Comparison of ENCODE assay signal across 15 cellular contexts in genomic region chr10:66215005-66215404, GRCh38.
A peak's percentile ranks its signal among the peaks of the same experiment; 100 is the strongest.
DNase-seq lines count a peak whose midpoint lies in the region; ATAC-seq and TF ChIP-seq lines count a peak whose summit lies in the region.
"Had no signal": no experiment of that assay in that cellular context is flagged by ENCODE, and none has a peak within 500 bp of the region (broad histone marks: within the 10 kb centered on the region; RNA-seq: fewer than 3 reads in every experiment).

No MANE protein-coding gene starts in this region.

- no peak overlapping the region for H3K4me2 ChIP-seq in Karpas-422 (ENCODE audit: low read depth, low read length, poor library complexity, severe bottlenecking)
- H3K4me2 ChIP-seq: BLaER1 treated with 17β-estradiol and CSF1 and Interleukin-3, amounts not matched to agents 10 nM and 100 nM had no signal

- H4K20me1 ChIP-seq in Karpas-422 (ENCODE audit: insufficient read depth, low read depth, low read length) = no peaks in the 10 kb centered on the region
- H4K20me1 ChIP-seq: BLaER1 treated with 17β-estradiol and CSF1 and Interleukin-3, amounts not matched to agents 10 nM and 100 nM had no signal

- H3K9me3 Mint-ChIP-seq in activated CD8-positive, alpha-beta T cell treated with anti-CD3 and anti-CD28 coated beads for 36 hours = peaks cover 7% of the 10 kb centered on the region
- no peaks in the 10 kb centered on the region for H3K9me3 Mint-ChIP-seq in activated CD8-positive, alpha-beta T cell treated with anti-CD3 and anti-CD28 coated beads, Interleukin-2, amount 10 ng/mL, durations not matched to agents 7 days and 5 days (ENCODE audit: insufficient read depth)
- H3K9me3 Mint-ChIP-seq in endodermal cell (no peaks in the 10 kb centered on the region), type B pancreatic cell (peaks cover 5% of the 10 kb centered on the region)

- no peaks in the 10 kb centered on the region for H3K27me3 Mint-ChIP-seq in activated CD8-positive, alpha-beta T cell treated with anti-CD3 and anti-CD28 coated beads for 36 hours
- H3K27me3 Mint-ChIP-seq in activated CD8-positive, alpha-beta T cell treated with anti-CD3 and anti-CD28 coated beads, Interleukin-2, amount 10 ng/mL, durations not matched to agents 7 days and 5 days (ENCODE audit: low read depth) = no peaks in the 10 kb centered on the region
- H3K27me3 Mint-ChIP-seq in endodermal cell (ENCODE audit: insufficient read depth) = no peaks in the 10 kb centered on the region
- no peaks in the 10 kb centered on the region for H3K27me3 Mint-ChIP-seq in type B pancreatic cell
- H3K27me3 Mint-ChIP-seq: stimulated activated naive B cell treated with anti-CD40 and anti-IgM and Interleukin-4, amounts not matched to agents 10 μg/mL and 1 μg/mL and 100 μg/mL, for 72 hours had no signal

- H3K4me1 ChIP-seq in Karpas-422 (ENCODE audit: low read length) (no peaks in the 10 kb centered on the region), endodermal cell (ENCODE audit: control insufficient read depth, insufficient read depth, low read length) (no peaks in the 10 kb centered on the region)
- H3K4me1 ChIP-seq: BLaER1 treated with 17β-estradiol and CSF1 and Interleukin-3, amounts not matched to agents 10 nM and 100 nM; psoas muscle had no signal

- CTCF ChIA-PET in activated CD8-positive, alpha-beta T cell treated with anti-CD3 and anti-CD28 coated beads for 36 hours (lab: Charles Lee) = no interaction called here
- CTCF ChIA-PET in activated CD8-positive, alpha-beta T cell treated with anti-CD3 and anti-CD28 coated beads, Interleukin-2, amount 10 ng/mL, durations not matched to agents 7 days and 5 days (lab: Charles Lee) = no interaction called here

- H3K27me3 ChIP-seq in Karpas-422 (ENCODE audit: low read length) (no peaks in the 10 kb centered on the region; the same call in 1 of the 2 replicates), endodermal cell (ENCODE audit: control insufficient read depth, insufficient read depth, low read length, poor library complexity, severe bottlenecking) (no peaks in the 10 kb centered on the region)
- H3K27me3 ChIP-seq: BLaER1 treated with 17β-estradiol and CSF1 and Interleukin-3, amounts not matched to agents 10 nM and 100 nM; cardiac muscle cell had no signal

- peak; percentile 14 for TF ChIP-seq CTCF in activated CD8-positive, alpha-beta T cell treated with anti-CD3 and anti-CD28 coated beads for 36 hours (IDR thresholded peaks at IDR 0.05)
- TF ChIP-seq CTCF in endodermal cell (conservative IDR thresholded peaks at IDR 0.05) (peak; percentile 77), type B pancreatic cell (conservative IDR thresholded peaks at IDR 0.05) (peak; percentile 47)

- no peaks in the 10 kb centered on the region for H3K79me2 ChIP-seq in Karpas-422 (ENCODE audit: low read length)

- no peak overlapping the region for H3K27ac Mint-ChIP-seq in activated CD8-positive, alpha-beta T cell treated with anti-CD3 and anti-CD28 coated beads for 36 hours
- H3K27ac Mint-ChIP-seq in activated CD8-positive, alpha-beta T cell treated with anti-CD3 and anti-CD28 coated beads, Interleukin-2, amount 10 ng/mL, durations not matched to agents 7 days and 5 days = no peak overlapping the region
- H3K27ac Mint-ChIP-seq in endodermal cell = no peak overlapping the region
- no peak overlapping the region for H3K27ac Mint-ChIP-seq in type B pancreatic cell
- H3K27ac Mint-ChIP-seq: stimulated activated naive B cell treated with anti-CD40 and anti-IgM and Interleukin-4, amounts not matched to agents 10 μg/mL and 1 μg/mL and 100 μg/mL, for 72 hours had no signal

- ATAC-seq in activated CD8-positive, alpha-beta T cell treated with anti-CD3 and anti-CD28 coated beads for 36 hours = no peak
- ATAC-seq in activated CD8-positive, alpha-beta T cell treated with anti-CD3 and anti-CD28 coated beads, Interleukin-2, amount 10 ng/mL, durations not matched to agents 7 days and 5 days = no peak
- ATAC-seq: mucosa of descending colon; psoas muscle; stimulated activated naive B cell treated with anti-CD40 and anti-IgM and Interleukin-4, amounts not matched to agents 10 μg/mL and 1 μg/mL and 100 μg/mL, for 72 hours had no signal

- H3K4me1 Mint-ChIP-seq in activated CD8-positive, alpha-beta T cell treated with anti-CD3 and anti-CD28 coated beads for 36 hours (ENCODE audit: low read depth) = peaks cover 4% of the 10 kb centered on the region
- H3K4me1 Mint-ChIP-seq in activated CD8-positive, alpha-beta T cell treated with anti-CD3 and anti-CD28 coated beads, Interleukin-2, amount 10 ng/mL, durations not matched to agents 7 days and 5 days (ENCODE audit: low read depth) = no peaks in the 10 kb centered on the region
- H3K4me1 Mint-ChIP-seq in endodermal cell (no peaks in the 10 kb centered on the region), type B pancreatic cell (ENCODE audit: unreplicated experiment) (no peaks in the 10 kb centered on the region)
- H3K4me1 Mint-ChIP-seq: stimulated activated naive B cell treated with anti-CD40 and anti-IgM and Interleukin-4, amounts not matched to agents 10 μg/mL and 1 μg/mL and 100 μg/mL, for 72 hours had no signal

- H3K4me3 Mint-ChIP-seq in activated CD8-positive, alpha-beta T cell treated with anti-CD3 and anti-CD28 coated beads for 36 hours = no peak overlapping the region
- no peak overlapping the region for H3K4me3 Mint-ChIP-seq in activated CD8-positive, alpha-beta T cell treated with anti-CD3 and anti-CD28 coated beads, Interleukin-2, amount 10 ng/mL, durations not matched to agents 7 days and 5 days
- H3K4me3 Mint-ChIP-seq in endodermal cell (no peak overlapping the region), type B pancreatic cell (no peak overlapping the region)
- H3K4me3 Mint-ChIP-seq: stimulated activated naive B cell treated with anti-CD40 and anti-IgM and Interleukin-4, amounts not matched to agents 10 μg/mL and 1 μg/mL and 100 μg/mL, for 72 hours had no signal

- no peak overlapping the region for H2AFZ ChIP-seq in Karpas-422 (ENCODE audit: low read length)

- H3K9me3 ChIP-seq in Karpas-422 (ENCODE audit: low read length) (no peaks in the 10 kb centered on the region), endodermal cell (ENCODE audit: control insufficient read depth, low read length) (no peaks in the 10 kb centered on the region)
- H3K9me3 ChIP-seq: mucosa of descending colon, psoas muscle had no signal

- intact Hi-C loops in activated CD8-positive, alpha-beta T cell treated with anti-CD3 and anti-CD28 coated beads for 36 hours (cut with micrococcal nuclease) = no loop called here

- H3K9ac ChIP-seq in Karpas-422 (ENCODE audit: low read length) = no peak overlapping the region
- H3K9ac ChIP-seq in endodermal cell (ENCODE audit: extremely low read depth, low read length, poor library complexity, severe bottlenecking) = no peak overlapping the region
- H3K9ac ChIP-seq: BLaER1 treated with 17β-estradiol and CSF1 and Interleukin-3, amounts not matched to agents 10 nM and 100 nM had no signal

- no peaks in the 10 kb centered on the region; the same call in 1 of the 2 replicates for H3K9me2 ChIP-seq in Karpas-422 (replicated peaks; ENCODE audit: insufficient read depth, low read length)

- H3K4me3 ChIP-seq in Karpas-422 (ENCODE audit: low read length) (no peak overlapping the region), endodermal cell (ENCODE audit: low read length) (no peak overlapping the region)
- H3K4me3 ChIP-seq: BLaER1 treated with 17β-estradiol and CSF1 and Interleukin-3, amounts not matched to agents 10 nM and 100 nM; cardiac muscle cell; mucosa of descending colon; psoas muscle had no signal

- POLR2A ChIA-PET in activated CD8-positive, alpha-beta T cell treated with anti-CD3 and anti-CD28 coated beads for 36 hours (lab: Charles Lee) = no interaction called here
- POLR2A ChIA-PET in activated CD8-positive, alpha-beta T cell treated with anti-CD3 and anti-CD28 coated beads, Interleukin-2, amount 10 ng/mL, durations not matched to agents 7 days and 5 days (lab: Charles Lee) = no interaction called here

- H3K36me3 ChIP-seq in Karpas-422 (ENCODE audit: insufficient read depth, low read length) (no peaks in the 10 kb centered on the region; the same call in 1 of the 2 replicates), endodermal cell (ENCODE audit: control insufficient read depth, insufficient read depth, low read length) (no peaks in the 10 kb centered on the region)
- H3K36me3 ChIP-seq: BLaER1 treated with 17β-estradiol and CSF1 and Interleukin-3, amounts not matched to agents 10 nM and 100 nM; cardiac muscle cell had no signal

- no peaks in the 10 kb centered on the region for H3K36me3 Mint-ChIP-seq in activated CD8-positive, alpha-beta T cell treated with anti-CD3 and anti-CD28 coated beads for 36 hours (ENCODE audit: low read depth)
- H3K36me3 Mint-ChIP-seq in activated CD8-positive, alpha-beta T cell treated with anti-CD3 and anti-CD28 coated beads, Interleukin-2, amount 10 ng/mL, durations not matched to agents 7 days and 5 days (ENCODE audit: low read depth) = no peaks in the 10 kb centered on the region
- H3K36me3 Mint-ChIP-seq in endodermal cell (ENCODE audit: low read depth) (no peaks in the 10 kb centered on the region), type B pancreatic cell (no peaks in the 10 kb centered on the region)
- H3K36me3 Mint-ChIP-seq: stimulated activated naive B cell treated with anti-CD40 and anti-IgM and Interleukin-4, amounts not matched to agents 10 μg/mL and 1 μg/mL and 100 μg/mL, for 72 hours had no signal

- 82 to 84% methylated on average over 2 to 3 of the region's 3 CpGs for WGBS in endodermal cell (ENCODE audit: insufficient coverage in 1 of 2, insufficient read length in 1 of 2), 2 experiments

- peak; percentile 4 for DNase-seq in activated CD8-positive, alpha-beta T cell treated with anti-CD3 and anti-CD28 coated beads for 36 hours
- DNase-seq in activated CD8-positive, alpha-beta T cell treated with anti-CD3 and anti-CD28 coated beads, Interleukin-2, amount 10 ng/mL, durations not matched to agents 7 days and 5 days = no peak
- DNase-seq in Karpas-422 (peak; percentile 51), endodermal cell (peak; percentile 67), type B pancreatic cell (ENCODE audit: extremely low spot score, unreplicated experiment) (no peak), kidney tubule cell (ENCODE audit: low spot score) (no peak), AG08396 (ENCODE audit: low spot score) (no peak), SW480 (ENCODE audit: low spot score) (no peak)
- DNase-seq: NCI-H1694 treated with DMSO at 0.1 percent for 48 hours; psoas muscle; stimulated activated naive B cell treated with anti-CD40 and anti-IgM and Interleukin-4, amounts not matched to agents 10 μg/mL and 1 μg/mL and 100 μg/mL, for 72 hours had no signal

- H3K27ac ChIP-seq in Karpas-422 (ENCODE audit: low read length) (no peak overlapping the region), endodermal cell (ENCODE audit: low read depth, low read length) (no peak overlapping the region)
- H3K27ac ChIP-seq: BLaER1 treated with 17β-estradiol and CSF1 and Interleukin-3, amounts not matched to agents 10 nM and 100 nM; cardiac muscle cell; epithelial cell of prostate; psoas muscle had no signal

Comparison
In these comparisons a context has a peak if more than half of its experiments do, and no peak if none do; other contexts are left out.
1. DNase-seq: peak in activated CD8-positive, alpha-beta T cell treated with anti-CD3 and anti-CD28 coated beads for 36 hours (single experiment), Karpas-422 (single experiment) and endodermal cell (single experiment); none in activated CD8-positive, alpha-beta T cell treated with anti-CD3 and anti-CD28 coated beads, Interleukin-2, amount 10 ng/mL, durations not matched to agents 7 days and 5 days (single experiment), type B pancreatic cell (single experiment), kidney tubule cell (single experiment), AG08396 (single experiment) and SW480 (single experiment).
2. CTCF ChIP-seq: peak in every context shown above with its lines; median percentile 77 in endodermal cell; 47 in type B pancreatic cell; 14 in activated CD8-positive, alpha-beta T cell treated with anti-CD3 and anti-CD28 coated beads for 36 hours.